Comparison of ENCODE assay signal across 15 cellular contexts in the genomic region with DNA sequence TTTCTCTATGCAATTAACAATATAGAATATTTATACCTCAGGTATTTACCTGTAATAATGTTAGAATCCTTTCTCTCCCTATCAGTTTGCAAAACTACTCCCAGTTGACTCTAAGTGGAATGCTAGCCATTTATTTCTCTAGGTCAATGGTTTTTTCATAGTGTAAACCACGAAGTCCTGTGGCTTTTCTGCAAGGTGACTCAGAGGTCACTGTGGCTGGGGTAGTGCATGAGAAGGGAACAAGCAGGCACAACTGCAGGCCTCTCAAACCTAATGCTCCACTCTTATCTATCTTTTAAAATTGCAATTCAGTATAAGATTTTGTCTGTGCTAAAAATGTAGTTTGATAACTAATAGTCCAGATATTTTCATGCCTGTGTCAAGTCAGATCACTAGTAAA.
DNase-seq lines count a peak whose midpoint lies in the region; ATAC-seq, FAIRE-seq and TF ChIP-seq lines count a peak whose summit lies in the region.
"Had no signal": no experiment of that assay in that cellular context is flagged by ENCODE, and none has a peak within 500 bp of the region (broad histone marks: within the 10 kb centered on the region; RNA-seq: fewer than 3 reads in every experiment).

No MANE protein-coding gene starts in this region.

- no peak for TF ChIP-seq CTCF in choroid plexus epithelial cell (conservative IDR thresholded peaks at IDR 0.05; ENCODE audit: low read depth, low read length)

- H3K9me3 ChIP-seq in small intestine (ENCODE audit: control insufficient read depth, low read depth): no peaks in the 10 kb centered on the region

- no peaks in the 10 kb centered on the region for H3K4me1 ChIP-seq in small intestine (ENCODE audit: control insufficient read depth in 2 of 2, insufficient read depth in 1 of 2, low read depth in 1 of 2, low read length in 1 of 2)

- no peaks in the 10 kb centered on the region for H3K36me3 ChIP-seq in small intestine (ENCODE audit: control insufficient read depth in 2 of 2, insufficient read depth in 2 of 2, low read length in 2 of 2)

- peak; percentile 22 for DNase-seq in NOMO-1 treated with DMSO at 0.1 percent for 48 hours (lab: John Stamatoyannopoulos, UW; ENCODE audit: unreplicated experiment)
- no peak for DNase-seq in NOMO-1 treated with dmso at 0.1 percent for 144 hours (lab: John Stamatoyannopoulos, UW; ENCODE audit: unreplicated experiment)
- peak; percentile 36 for DNase-seq in MV-4-11 (lab: John Stamatoyannopoulos, UW)
- peak; percentile 84 for DNase-seq in choroid plexus epithelial cell (ENCODE audit: low read depth)
- peak; percentile 5 for DNase-seq in small intestine
- DNase-seq in LoVo (ENCODE audit: low spot score): no peak
- DNase-seq: endodermal cell; naive thymus-derived CD4-positive, alpha-beta T cell; NCI-H524 treated with DMSO at 0.1 percent for 48 hours had no signal

- H3K4me3 ChIP-seq in choroid plexus epithelial cell (ENCODE audit: low read depth, low read length) (no peak overlapping the region), small intestine (ENCODE audit: low read depth in 1 of 2, low read length in 2 of 2) (no peak overlapping the region)
- H3K4me3 ChIP-seq: SK-N-MC had no signal

- no peak for ATAC-seq in HG02588 (IDR thresholded peaks at IDR 0.05; ENCODE audit: unreplicated experiment)
- no peak for ATAC-seq in HG03469 (IDR thresholded peaks at IDR 0.05; ENCODE audit: unreplicated experiment)
- ATAC-seq: HCT116; naive thymus-derived CD4-positive, alpha-beta T cell had no signal

- no peaks in the 10 kb centered on the region for H3K27me3 ChIP-seq in small intestine (ENCODE audit: control insufficient read depth in 2 of 2, insufficient read depth in 2 of 2, low read length in 2 of 2)

- FAIRE-seq in small intestine (lab: Jason Lieb, UNC): no peak
- FAIRE-seq: A204.1, G401.6 had no signal

- 24 to 39% (median 36%) methylated on average over 1 of the region's 1 CpG for WGBS in small intestine, 3 donors

- H3K27ac ChIP-seq in small intestine (ENCODE audit: low read depth in 1 of 2, low read length in 1 of 2): no peak overlapping the region
- H3K27ac ChIP-seq: SK-N-MC had no signal

Comparison
In these comparisons a context has a peak if more than half of its experiments do, and no peak if none do; other contexts are left out.
1. DNase-seq: peak in NOMO-1 treated with DMSO at 0.1 percent for 48 hours (single experiment), MV-4-11 (single experiment), choroid plexus epithelial cell (single experiment) and small intestine (single experiment); none in NOMO-1 treated with dmso at 0.1 percent for 144 hours (single experiment) and LoVo (single experiment).